Comparison of ENCODE assay signal across 16 cellular contexts in genomic region chr9:79053613-79054012, GRCh38.
DNase-seq lines count a peak whose midpoint lies in the region; TF ChIP-seq lines count a peak whose summit lies in the region.
"Had no signal": no experiment of that assay in that cellular context is flagged by ENCODE, and none has a peak within 500 bp of the region (broad histone marks: within the 10 kb centered on the region; RNA-seq: fewer than 3 reads in every experiment).

No MANE protein-coding gene starts in this region.

- H3K27me3 ChIP-seq in osteoblast (ENCODE audit: insufficient read depth, low read length): no peaks in the 10 kb centered on the region
- no peaks in the 10 kb centered on the region for H3K27me3 ChIP-seq in mesendoderm (ENCODE audit: insufficient read depth, low read length, poor library complexity)
- H3K27me3 ChIP-seq: brain microvascular endothelial cell had no signal

- H2BK5ac ChIP-seq in mesendoderm (ENCODE audit: low read length): no peak overlapping the region

- no peak overlapping the region for H4K5ac ChIP-seq in mesendoderm (ENCODE audit: low read length)

- no peak overlapping the region for H2BK120ac ChIP-seq in mesendoderm (ENCODE audit: low read depth, low read length)

- H4K20me1 ChIP-seq in osteoblast (ENCODE audit: insufficient read depth, low read length): no peaks in the 10 kb centered on the region

- H3K4me3 ChIP-seq in osteoblast (ENCODE audit: insufficient read depth, low read length) (no peak overlapping the region), mesendoderm (ENCODE audit: low read length) (no peak overlapping the region)

- H3K23ac ChIP-seq in mesendoderm (ENCODE audit: low read length): no peak overlapping the region

- no peak overlapping the region for H3K4ac ChIP-seq in mesendoderm (ENCODE audit: low read depth, low read length)

- no peaks in the 10 kb centered on the region for H3K79me1 ChIP-seq in mesendoderm (ENCODE audit: low read length)

- CTCF ChIA-PET in RWPE1 (lab: Yijun Ruan, JAX): no interaction called here

- H3K79me2 ChIP-seq in osteoblast (ENCODE audit: insufficient read depth, low read length) (no peaks in the 10 kb centered on the region), mesendoderm (ENCODE audit: control insufficient read depth, insufficient read depth, low read length) (no peaks in the 10 kb centered on the region)

- no peaks in the 10 kb centered on the region for H3K9me3 ChIP-seq in osteoblast (ENCODE audit: low read depth, low read length)

- H3K27ac ChIP-seq in RWPE1: no peak overlapping the region
- H3K27ac ChIP-seq in osteoblast (ENCODE audit: low read depth, low read length): no peak overlapping the region
- H3K27ac ChIP-seq in mesendoderm (ENCODE audit: low read depth, low read length): no peak overlapping the region
- H3K27ac ChIP-seq: brain microvascular endothelial cell had no signal

- no peak overlapping the region for H2BK15ac ChIP-seq in mesendoderm (replicated peaks; ENCODE audit: low read depth)

- H3K4me1 ChIP-seq in osteoblast (ENCODE audit: insufficient read depth, low read length) (peaks cover 7% of the 10 kb centered on the region), mesendoderm (ENCODE audit: control insufficient read depth, low read depth, low read length) (no peaks in the 10 kb centered on the region)

- no peak overlapping the region for H3K9ac ChIP-seq in mesendoderm (ENCODE audit: low read length)

- no peak overlapping the region for H3K56ac ChIP-seq in mesendoderm (ENCODE audit: low read length)

- WGBS in mesendoderm (ENCODE audit: extremely low coverage, insufficient coverage, low lambda C conversion rate): no CpG with 5 or more reads among the region's 3 CpGs

- H3K4me2 ChIP-seq in osteoblast (ENCODE audit: insufficient read depth, low read length) (no peak overlapping the region), mesendoderm (ENCODE audit: low read length) (no peak overlapping the region)

- no peak overlapping the region for H3K18ac ChIP-seq in mesendoderm (ENCODE audit: low read length)

- H2AK5ac ChIP-seq in mesendoderm (ENCODE audit: low read length): no peak overlapping the region

- H3K36me3 ChIP-seq in osteoblast (ENCODE audit: insufficient read depth, low read length) (no peaks in the 10 kb centered on the region), mesendoderm (ENCODE audit: control insufficient read depth, insufficient read depth, low read length) (no peaks in the 10 kb centered on the region)
- H3K36me3 ChIP-seq: brain microvascular endothelial cell had no signal

- DNase-seq in NCI-H2107 treated with DMSO at 0.1 percent for 48 hours (lab: John Stamatoyannopoulos, UW; ENCODE audit: unreplicated experiment) (peak; percentile 5), NCI-H2107 (lab: John Stamatoyannopoulos, UW) (no peak), HT1080 (ENCODE audit: low read depth) (peak; percentile 2), RWPE1 (ENCODE audit: low spot score) (peak; percentile 15), osteoblast (ENCODE audit: insufficient read length, low spot score, missing footprints) (peak; percentile 14), mesendoderm (no peak), DMS 273 (lab: John Stamatoyannopoulos, UW; ENCODE audit: unreplicated experiment) (no peak)
- no peak for DNase-seq in stimulated activated CD4-positive, alpha-beta T cell treated with anti-CD3 and anti-CD28 coated beads, Interleukin-4, amount 100 ng/mL, for 1 hour
- DNase-seq: activated T-cell treated with anti-CD3 and anti-CD28 coated beads for 4 hours; brain microvascular endothelial cell; DND-41; erythroblast; NCI-H2029; RPMI8226; stimulated activated CD4-positive, alpha-beta T cell treated with anti-CD3 and anti-CD28 coated beads, Interleukin-1b, Interleukin-23, amount 100 ng/mL, for 48 hours; SW 1271 had no signal

- no peak for TF ChIP-seq CTCF in RWPE1 (conservative IDR thresholded peaks at IDR 0.05; ENCODE audit: low read depth)
- no peak for TF ChIP-seq CTCF in osteoblast (IDR thresholded peaks at IDR 0.05; ENCODE audit: extremely low read depth, low read depth, low read length)

- H2AFZ ChIP-seq in osteoblast (ENCODE audit: low read length): peak overlapping the region; percentile 34

- H4K8ac ChIP-seq in mesendoderm (ENCODE audit: low read depth, low read length): no peak overlapping the region

- POLR2A ChIA-PET in RWPE1 (lab: Yijun Ruan, JAX; ENCODE audit: low non-redundant PET): no interaction called here

Comparison
In these comparisons a context has a peak if more than half of its experiments do, and no peak if none do; other contexts are left out.
1. DNase-seq: peak in NCI-H2107 treated with DMSO at 0.1 percent for 48 hours (single experiment), HT1080 (single experiment), RWPE1 (single experiment) and osteoblast (single experiment); none in NCI-H2107 (single experiment), stimulated activated CD4-positive, alpha-beta T cell treated with anti-CD3 and anti-CD28 coated beads, Interleukin-4, amount 100 ng/mL, for 1 hour (single experiment), mesendoderm (single experiment) and DMS 273 (single experiment).